ENCODE assay signal across 8 cellular contexts in genomic region chr7:99551329-99551728, GRCh38. TPM values are rescaled to one million over a fixed set of nuclear protein-coding genes. Genes with fewer than 3 reads are reported as not detected.
DNase-seq lines count a peak whose midpoint lies in the region; ATAC-seq and TF ChIP-seq lines count a peak whose summit lies in the region.

No MANE protein-coding gene starts in this region.

- H3K23ac ChIP-seq in H9 (ENCODE audit: insufficient read length, low read depth, low read length) = no peak overlapping the region

- DNase-seq in H9 (no peak), WTC11 (ENCODE audit: low spot score) (no peak), left ventricle myocardium inferior (no peak), skeletal muscle cell (ENCODE audit: low read depth) (no peak), NCI-H2227 treated with DMSO at 0.1 percent for 48 hours (lab: John Stamatoyannopoulos, UW) (no peak), NCI-H2196 (lab: John Stamatoyannopoulos, UW; ENCODE audit: unreplicated experiment) (no peak)
- DNase-seq in stimulated activated CD4-positive, alpha-beta T cell treated with anti-CD3 and anti-CD28 coated beads, Interleukin-4, amount 100 ng/mL, for 4 hours = no peak

- H2BK5ac ChIP-seq in H9 (ENCODE audit: insufficient read length, low read length) = no peak overlapping the region

- H2AK5ac ChIP-seq in H9 (ENCODE audit: insufficient read length, low read length) = no peak overlapping the region

- 0 out of 2 replicates have a peak overlapping the region, but pooled peaks have one; percentile 90 for H3K14ac ChIP-seq in H9 (ENCODE audit: insufficient read depth, low read length)

- peaks cover 5% of the 10 kb centered on the region for H3K23me2 ChIP-seq in H9 (ENCODE audit: insufficient read length, low read depth, low read length, poor library complexity, severe bottlenecking)

- TF ChIP-seq CTCF in H9 (conservative IDR thresholded peaks at IDR 0.05) = no peak
- TF ChIP-seq CTCF in WTC11 (IDR thresholded peaks at IDR 0.05) = no peak
- no peak for TF ChIP-seq CTCF in left ventricle myocardium inferior (IDR thresholded peaks at IDR 0.05; ENCODE audit: borderline replicate concordance)

- H3K27me3 ChIP-seq in H9 (ENCODE audit: insufficient read depth, low read length) = no peaks in the 10 kb centered on the region
- H3K27me3 ChIP-seq in left ventricle myocardium inferior (ENCODE audit: low read depth) = no peaks in the 10 kb centered on the region

- H3K79me1 ChIP-seq in H9 (ENCODE audit: insufficient read depth, low read depth, low read length, poor library complexity, severe bottlenecking) = no peaks in the 10 kb centered on the region

- H3K4me1 ChIP-seq in H9 (ENCODE audit: insufficient read depth, low read length) = no peaks in the 10 kb centered on the region
- H3K4me1 ChIP-seq in left ventricle myocardium inferior = peaks cover 25% of the 10 kb centered on the region

- H2BK15ac ChIP-seq in H9 (ENCODE audit: low read depth, low read length) = no peak overlapping the region

- H3K9me3 Mint-ChIP-seq in H9 (peaks cover 25 to 28% of the 10 kb centered on the region in 2 experiments; a peak in 4 of 5 replicates), WTC11 (peaks cover 16% of the 10 kb centered on the region)

- H3K18ac ChIP-seq in H9 (ENCODE audit: insufficient read length, low read depth, low read length) = no peak overlapping the region

- no peak overlapping the region for H2BK20ac ChIP-seq in H9 (ENCODE audit: low read depth, low read length, poor library complexity, severe bottlenecking)

- ATAC-seq in WTC11 (no peak), GM21381 (IDR thresholded peaks at IDR 0.05; ENCODE audit: unreplicated experiment) (no peak)

- H3K27me3 Mint-ChIP-seq in H9 (ENCODE audit: low read depth) = no peaks in the 10 kb centered on the region
- H3K27me3 Mint-ChIP-seq in WTC11 (ENCODE audit: low read depth) = no peaks in the 10 kb centered on the region

- no peak overlapping the region for H2BK120ac ChIP-seq in H9 (ENCODE audit: low read depth, low read length, poor library complexity, severe bottlenecking)

- H3K27ac Mint-ChIP-seq in H9 (peak overlapping the region in 2 of 3 experiments; percentile 94 to 96; a peak in 3 of 7 replicates), WTC11 (no peak overlapping the region)

- H3K4me3 ChIP-seq in left ventricle myocardium inferior (peak overlapping the region; percentile 91), skeletal muscle cell (ENCODE audit: low read depth, low read length) (peak overlapping the region; percentile 99)

- POLR2A ChIA-PET in WTC11 (lab: Charles Lee) = interaction anchor here (1.1 kb wide), 1 partner anchor 47 kb away, joined by 3 read pairs; the partner anchor contains the start of gene ZKSCAN5

- no peak overlapping the region for H4K5ac ChIP-seq in H9 (ENCODE audit: insufficient read length, low read depth, low read length)

- no peaks in the 10 kb centered on the region for H4K20me1 ChIP-seq in H9 (ENCODE audit: control insufficient read depth, insufficient read depth, insufficient read length)

- H3K9me3 ChIP-seq in H9 (ENCODE audit: control insufficient read depth, low read depth, low read length) (no peaks in the 10 kb centered on the region), left ventricle myocardium inferior (replicated peaks) (peaks cover 27% of the 10 kb centered on the region)

- H3K36me3 Mint-ChIP-seq in H9 (ENCODE audit: insufficient read depth in 1 of 3, low read depth in 3 of 3) (peaks cover 32 to 36% (median 34%) of the 10 kb centered on the region in 3 experiments), WTC11 (peaks cover 29% of the 10 kb centered on the region)

- peaks cover 9 to 14% of the 10 kb centered on the region in 2 experiments; a peak in 3 of 4 replicates for H3K4me1 Mint-ChIP-seq in H9
- H3K4me1 Mint-ChIP-seq in WTC11 = peaks cover 2% of the 10 kb centered on the region; the same call in 1 of the 2 replicates

- CTCF ChIA-PET in WTC11 (lab: Charles Lee) = no interaction called here

- no peak overlapping the region for H3K56ac ChIP-seq in H9 (ENCODE audit: insufficient read length, low read depth, low read length)

- no CpG with 5 or more reads among the region's 15 CpGs for WGBS in H9 (ENCODE audit: extremely low coverage, insufficient read length, low lambda C conversion rate)

- peaks cover 42% of the 10 kb centered on the region for H3K36me3 ChIP-seq in left ventricle myocardium inferior

- no peak overlapping the region for H3K4ac ChIP-seq in H9 (ENCODE audit: low read depth, low read length)

- H4K91ac ChIP-seq in H9 (ENCODE audit: insufficient read length, low read depth, low read length) = no peak overlapping the region

- H2BK12ac ChIP-seq in H9 (ENCODE audit: insufficient read length, low read depth, low read length) = no peak overlapping the region

- no peak overlapping the region for H3T11ph ChIP-seq in H9 (ENCODE audit: low read length)

- peak overlapping the region; percentile 87 to 91 for H3K4me3 Mint-ChIP-seq in H9
- H3K4me3 Mint-ChIP-seq in WTC11 = peak overlapping the region; percentile 87

- H2AFZ ChIP-seq in H9 (ENCODE audit: low read length) = no peak overlapping the region

- intact Hi-C loops in left ventricle myocardium inferior (cut with micrococcal nuclease) = no loop called here

- no peaks in the 10 kb centered on the region for H3K79me2 ChIP-seq in H9 (ENCODE audit: insufficient read depth, low read length)

- H3K27ac ChIP-seq in H9 (ENCODE audit: insufficient read length, low read depth, low read length) (no peak overlapping the region), left ventricle myocardium inferior (replicated peaks) (peak overlapping the region; percentile 91)

- H4K8ac ChIP-seq in H9 (replicated peaks; ENCODE audit: insufficient read length, low read depth, low read length) = no peak overlapping the region

- H3K9ac ChIP-seq in H9 (ENCODE audit: extremely low read depth, insufficient read length, low read length) = peak overlapping the region; percentile 92

- peak overlapping the region; percentile 85 for H3K4me2 ChIP-seq in H9 (ENCODE audit: insufficient read depth, insufficient read length, low read length)

TF ChIP-seq in WTC11, 78 proteins besides CTCF, POLR2A, EP300 and RAD21:
- no peak for TF ChIP-seq MLX (CRISPR knock-in tag; IDR thresholded peaks at IDR 0.05)
- no peak for TF ChIP-seq ZNF263 (CRISPR knock-in tag; IDR thresholded peaks at IDR 0.05; ENCODE audit: low read depth)
- TF ChIP-seq NR2C2 (CRISPR knock-in tag; IDR thresholded peaks at IDR 0.05) = no peak
- TF ChIP-seq NFYB (CRISPR knock-in tag; conservative IDR thresholded peaks at IDR 0.05; ENCODE audit: low read depth) = no peak

RNA-seq across cellular contexts. Expression of gene FAM200A, which starts 0.6 kb away (rescaled TPM):
- total RNA-seq in H9 (2021) (7.8 and 8.7 TPM in 2 replicates), WTC11 (2021) (5.9 to 7.2 TPM (median 6.6 TPM) in 3 replicates), left ventricle myocardium inferior (6.4 TPM)

RNA-seq across cellular contexts. Expression of gene ZNF655, which starts 7.1 kb away (rescaled TPM):
- total RNA-seq in H9 (2021) (48.8 and 49.2 TPM in 2 replicates), WTC11 (2021) (37.1 to 40.4 TPM (median 38.2 TPM) in 3 replicates), left ventricle myocardium inferior (26.1 TPM)

RNA-seq across cellular contexts. Expression of gene TMEM225B, which starts 46.7 kb away (rescaled TPM):
- total RNA-seq in H9 (2021) (0.44 TPM in 1 of 2 replicates, not detected in the other), WTC11 (2021) (0.78 to 0.81 TPM (median 0.78 TPM) in 3 replicates), left ventricle myocardium inferior (not detected)

RNA-seq across cellular contexts. Expression of gene ZKSCAN5, which starts 46.9 kb away (rescaled TPM):
- total RNA-seq in H9 (2021) (16.6 and 17.3 TPM in 2 replicates), WTC11 (2021) (14.5 to 15.7 TPM (median 15.5 TPM) in 3 replicates), left ventricle myocardium inferior (6.0 TPM)

RNA-seq across cellular contexts. Expression of gene ZNF394, which starts 51.2 kb away (rescaled TPM):
- total RNA-seq in H9 (2021) (24.2 and 24.7 TPM in 2 replicates), WTC11 (2021) (23.0 to 24.0 TPM (median 23.1 TPM) in 3 replicates), left ventricle myocardium inferior (15.6 TPM)
